Comparison of ENCODE assay signal across 11 cellular contexts in genomic region chr2:134021830-134022524, GRCh38.
A peak's percentile ranks its signal among the peaks of the same experiment; 100 is the strongest.
DNase-seq lines count a peak whose midpoint lies in the region; ATAC-seq and TF ChIP-seq lines count a peak whose summit lies in the region.
"Had no signal": no experiment of that assay in that cellular context is flagged by ENCODE, and none has a peak within 500 bp of the region (broad histone marks: within the 10 kb centered on the region; RNA-seq: fewer than 3 reads in every experiment).

No MANE protein-coding gene starts in this region.

- H3K4me3 Mint-ChIP-seq in immature natural killer cell, result no peak overlapping the region
- H3K4me3 Mint-ChIP-seq: activated naive CD8-positive, alpha-beta T cell treated with anti-CD3 and anti-CD28 coated beads, Interleukin-2, amount 10 ng/mL, durations not matched to agents 7 days and 5 days had no signal

- H3K9me3 Mint-ChIP-seq in immature natural killer cell, result no peaks in the 10 kb centered on the region
- H3K9me3 Mint-ChIP-seq: activated naive CD8-positive, alpha-beta T cell treated with anti-CD3 and anti-CD28 coated beads, Interleukin-2, amount 10 ng/mL, durations not matched to agents 7 days and 5 days had no signal

- no TSS peak for BruUV-seq in PC-3 (replicated peaks; lab: Mats Ljungman, UMichigan)

- no peaks in the 10 kb centered on the region for H3K36me3 ChIP-seq in OCI-LY3 (replicated peaks; ENCODE audit: low read depth, low read length)
- H3K36me3 ChIP-seq in PC-3 (ENCODE audit: low read depth, low read length), result no peaks in the 10 kb centered on the region
- H3K36me3 ChIP-seq in mucosa of descending colon (ENCODE audit: low read depth), result no peaks in the 10 kb centered on the region

- peaks cover 52% of the 10 kb centered on the region for H3K4me1 ChIP-seq in OCI-LY3 (ENCODE audit: low read length)
- H3K4me1 ChIP-seq in PC-3 (ENCODE audit: insufficient read depth, low read length), result no peaks in the 10 kb centered on the region
- no peaks in the 10 kb centered on the region for H3K4me1 ChIP-seq in mucosa of descending colon (ENCODE audit: low read depth)

- H3K9me2 ChIP-seq in PC-3 (replicated peaks; ENCODE audit: low read length), result no peaks in the 10 kb centered on the region

- H3K9ac ChIP-seq in OCI-LY3 (ENCODE audit: low read length), result no peak overlapping the region
- no peak overlapping the region for H3K9ac ChIP-seq in PC-3 (ENCODE audit: low read length)

- peaks cover 27% of the 10 kb centered on the region for H3K27me3 ChIP-seq in OCI-LY3 (ENCODE audit: low read depth, low read length)
- H3K27me3 ChIP-seq in PC-3 (ENCODE audit: low read length), result peaks cover 13% of the 10 kb centered on the region; the same call in 1 of the 2 replicates

- H3K9me3 ChIP-seq in OCI-LY3 (ENCODE audit: insufficient read depth, low read length) (no peaks in the 10 kb centered on the region), PC-3 (ENCODE audit: low read length) (no peaks in the 10 kb centered on the region), mucosa of descending colon (no peaks in the 10 kb centered on the region)

- no peak overlapping the region; the same call in 1 of the 2 replicates for H3K27ac ChIP-seq in OCI-LY3 (ENCODE audit: low read length)
- H3K27ac ChIP-seq in PC-3 (ENCODE audit: low read length), result no peak overlapping the region

- TF ChIP-seq CTCF in GM20000 (IDR thresholded peaks at IDR 0.05; ENCODE audit: extremely low read depth, missing control alignments), result no peak
- no peak for TF ChIP-seq CTCF in OCI-LY3 (IDR thresholded peaks at IDR 0.05; ENCODE audit: low read depth, low read length)
- TF ChIP-seq CTCF in PC-3 (conservative IDR thresholded peaks at IDR 0.05; ENCODE audit: low read depth, low read length), result no peak
- no peak for TF ChIP-seq CTCF in mucosa of descending colon (IDR thresholded peaks at IDR 0.05)

- H3K36me3 Mint-ChIP-seq in immature natural killer cell, result no peaks in the 10 kb centered on the region
- H3K36me3 Mint-ChIP-seq: activated naive CD8-positive, alpha-beta T cell treated with anti-CD3 and anti-CD28 coated beads, Interleukin-2, amount 10 ng/mL, durations not matched to agents 7 days and 5 days had no signal

- H3K79me2 ChIP-seq in OCI-LY3 (ENCODE audit: low read length) (no peaks in the 10 kb centered on the region), PC-3 (ENCODE audit: low read length) (no peaks in the 10 kb centered on the region)

- H3K27me3 Mint-ChIP-seq in immature natural killer cell (ENCODE audit: low read depth in 3 of 3), result peaks cover 4 to 9% (median 4%) of the 10 kb centered on the region in 3 donors

- CTCF ChIA-PET in PC-3 (lab: Charles Lee), result no interaction called here

- POLR2A ChIA-PET in PC-3 (lab: Charles Lee; ENCODE audit: unreplicated experiment), result no interaction called here

- ATAC-seq in GM18517 (IDR thresholded peaks at IDR 0.05; ENCODE audit: unreplicated experiment), result peak; percentile 99
- ATAC-seq in HG03060 (IDR thresholded peaks at IDR 0.05; ENCODE audit: low read depth, unreplicated experiment), result peak; percentile 97
- no peak for ATAC-seq in left ventricle myocardium superior
- ATAC-seq in PC-3, result no peak
- ATAC-seq in mucosa of descending colon, result no peak

- peak overlapping the region; percentile 48 for H3K4me2 ChIP-seq in OCI-LY3 (ENCODE audit: low read length)
- H3K4me2 ChIP-seq in PC-3 (ENCODE audit: low read length), result no peak overlapping the region

- DNase-seq in GM20000 (ENCODE audit: low spot score), result peak; percentile 75
- no peak for DNase-seq in left ventricle myocardium superior
- no peak for DNase-seq in immature natural killer cell
- DNase-seq in PC-3, result no peak
- DNase-seq in mucosa of descending colon, result no peak
- DNase-seq: activated naive CD8-positive, alpha-beta T cell treated with anti-CD3 and anti-CD28 coated beads, Interleukin-2, amount 10 ng/mL, durations not matched to agents 7 days and 5 days; NCI-H446 treated with DMSO at 0.1 percent for 48 hours; T-helper 9 cell had no signal

- intact Hi-C loops in left ventricle myocardium superior (cut with micrococcal nuclease) (no loop called here), PC-3 (cut with micrococcal nuclease) (no loop called here), mucosa of descending colon (cut with DNase I, micrococcal nuclease) (no loop called here)

- H3K4me1 Mint-ChIP-seq in immature natural killer cell, result peaks cover 16 to 20% of the 10 kb centered on the region in 2 donors

- peak overlapping the region; percentile 3; the same call in 1 of the 2 replicates for H3K4me3 ChIP-seq in OCI-LY3 (ENCODE audit: low read length)
- no peak overlapping the region for H3K4me3 ChIP-seq in PC-3 (ENCODE audit: low read length)
- no peak overlapping the region for H3K4me3 ChIP-seq in mucosa of descending colon

- H2AFZ ChIP-seq in OCI-LY3 (ENCODE audit: low read depth, low read length) (no peak overlapping the region), PC-3 (ENCODE audit: low read length) (no peak overlapping the region)

- H3K27ac Mint-ChIP-seq in immature natural killer cell, result no peak overlapping the region
- H3K27ac Mint-ChIP-seq: activated naive CD8-positive, alpha-beta T cell treated with anti-CD3 and anti-CD28 coated beads, Interleukin-2, amount 10 ng/mL, durations not matched to agents 7 days and 5 days had no signal

- no peaks in the 10 kb centered on the region for H3F3A ChIP-seq in PC-3 (ENCODE audit: low read length, unreplicated experiment)

- H4K20me1 ChIP-seq in OCI-LY3 (ENCODE audit: insufficient read depth, low read length) (no peaks in the 10 kb centered on the region), PC-3 (ENCODE audit: low read length) (no peaks in the 10 kb centered on the region)

Comparison
In these comparisons a context has a peak if more than half of its experiments do, and no peak if none do; other contexts are left out.
1. ATAC-seq: peak in GM18517 (single experiment) and HG03060 (single experiment); none in left ventricle myocardium superior (single experiment), PC-3 (single experiment) and mucosa of descending colon (single experiment).